20 cellular contexts compared by ENCODE assay signal in genomic region chr1:46187106-46187869, GRCh38. TPM values are rescaled to one million over a fixed set of nuclear protein-coding genes. Genes with fewer than 3 reads are reported as not detected.
DNase-seq lines count a peak whose midpoint lies in the region; ATAC-seq and TF ChIP-seq lines count a peak whose summit lies in the region.
"Had no signal": no experiment of that assay in that cellular context is flagged by ENCODE, and none has a peak within 500 bp of the region (broad histone marks: within the 10 kb centered on the region; RNA-seq: fewer than 3 reads in every experiment).

No MANE protein-coding gene starts in this region.

- H3K27ac Mint-ChIP-seq in activated CD8-positive, alpha-beta T cell treated with anti-CD3 and anti-CD28 coated beads, Interleukin-2, amount 10 ng/mL, durations not matched to agents 7 days and 5 days = no peak overlapping the region
- H3K27ac Mint-ChIP-seq: nephron progenitor cell had no signal

- H3K36me3 ChIP-seq in colonic mucosa (peaks cover under 1% of the 10 kb centered on the region), prostate gland (peaks cover 0 to 4% of the 10 kb centered on the region in 2 donors)

- H3K4me3 ChIP-seq in colonic mucosa = no peak overlapping the region
- no peak overlapping the region for H3K4me3 ChIP-seq in prostate gland
- H3K4me3 ChIP-seq: BLaER1 had no signal

- peak; percentile 98 for DNase-seq in DMS153 (lab: John Stamatoyannopoulos, UW)
- DNase-seq in NCI-H146 (lab: John Stamatoyannopoulos, UW) = peak; percentile 82
- DNase-seq in colonic mucosa = peak; percentile 86
- no peak for DNase-seq in prostate gland (ENCODE audit: low spot score)
- DNase-seq in cortex of kidney (lab: John Stamatoyannopoulos, UW) = no peak
- DNase-seq in mesenteric fat pad (ENCODE audit: low spot score) = no peak
- DNase-seq in activated CD8-positive, alpha-beta T cell treated with anti-CD3 and anti-CD28 coated beads, Interleukin-2, amount 10 ng/mL, durations not matched to agents 7 days and 5 days = no peak
- DNase-seq: activated CD8-positive, alpha-beta memory T cell treated with anti-CD3 and anti-CD28 coated beads, Interleukin-2, amount 50 U/mL, for 4 hours; effector memory CD4-positive, alpha-beta T cell; NCI-H1092 treated with DMSO at 0.1 percent for 48 hours; NCI-H524 treated with DMSO at 0.1 percent for 48 hours; nephron progenitor cell; stimulated activated CD4-positive, alpha-beta T cell treated with anti-CD3 and anti-CD28 coated beads, Interleukin-4, amount 100 ng/mL, for 24 hours; T-helper 17 cell had no signal

- H3K27me3 Mint-ChIP-seq in activated CD8-positive, alpha-beta T cell treated with anti-CD3 and anti-CD28 coated beads, Interleukin-2, amount 10 ng/mL, durations not matched to agents 7 days and 5 days (ENCODE audit: low read depth) = no peaks in the 10 kb centered on the region
- H3K27me3 Mint-ChIP-seq: activated naive CD4-positive, alpha-beta T cell treated with anti-CD3 and anti-CD28 coated beads, Interleukin-2, amount 50 U/mL, for 24 hours; T-helper 17 cell had no signal

- POLR2A ChIA-PET in activated CD8-positive, alpha-beta T cell treated with anti-CD3 and anti-CD28 coated beads, Interleukin-2, amount 10 ng/mL, durations not matched to agents 7 days and 5 days (lab: Charles Lee) = interaction anchor here (0.9 kb wide), 1 partner anchor 12 kb away, joined by 3 read pairs; no protein-coding TSS in a partner anchor

- peaks cover 17% of the 10 kb centered on the region for H3K4me1 Mint-ChIP-seq in activated CD8-positive, alpha-beta T cell treated with anti-CD3 and anti-CD28 coated beads, Interleukin-2, amount 10 ng/mL, durations not matched to agents 7 days and 5 days (ENCODE audit: low read depth)

- H3K9me3 Mint-ChIP-seq in activated CD8-positive, alpha-beta T cell treated with anti-CD3 and anti-CD28 coated beads, Interleukin-2, amount 10 ng/mL, durations not matched to agents 7 days and 5 days (ENCODE audit: insufficient read depth) = no peaks in the 10 kb centered on the region
- H3K9me3 Mint-ChIP-seq: activated naive CD4-positive, alpha-beta T cell treated with anti-CD3 and anti-CD28 coated beads, Interleukin-2, amount 50 U/mL, for 24 hours; nephron progenitor cell had no signal

- no peaks in the 10 kb centered on the region for H3K27me3 ChIP-seq in colonic mucosa
- H3K27me3 ChIP-seq in prostate gland (replicated peaks; ENCODE audit: insufficient read depth) = no peaks in the 10 kb centered on the region
- H3K27me3 ChIP-seq: BLaER1 had no signal

- no peaks in the 10 kb centered on the region for H3K36me3 Mint-ChIP-seq in activated CD8-positive, alpha-beta T cell treated with anti-CD3 and anti-CD28 coated beads, Interleukin-2, amount 10 ng/mL, durations not matched to agents 7 days and 5 days (ENCODE audit: low read depth)

- WGBS in prostate gland = 74% methylated on average over 8 of the region's 8 CpGs

- H3K9ac ChIP-seq in colonic mucosa (ENCODE audit: low read depth in 2 of 2, low read length in 2 of 2) = peak overlapping the region in 1 of 2 donors; percentile 80
- H3K9ac ChIP-seq: BLaER1 had no signal

- H3K4me1 ChIP-seq in colonic mucosa (peaks cover 19% of the 10 kb centered on the region), prostate gland (replicated peaks) (peaks cover 39% of the 10 kb centered on the region)

- peak overlapping the region; percentile 85 for H3K27ac ChIP-seq in colonic mucosa
- H3K27ac ChIP-seq in prostate gland = peak overlapping the region; percentile 83 to 84
- H3K27ac ChIP-seq: BLaER1 had no signal

- no peak for TF ChIP-seq CTCF in colonic mucosa (IDR thresholded peaks at IDR 0.05)
- no peak for TF ChIP-seq CTCF in prostate gland (IDR thresholded peaks at IDR 0.05)

- CTCF ChIA-PET in activated CD8-positive, alpha-beta T cell treated with anti-CD3 and anti-CD28 coated beads, Interleukin-2, amount 10 ng/mL, durations not matched to agents 7 days and 5 days (lab: Charles Lee) = interaction anchor here (0.8 kb wide), 1 partner anchor 36 kb away, joined by 6 read pairs; no protein-coding TSS in a partner anchor

- TF ChIP-seq POLR2A in prostate gland (IDR thresholded peaks at IDR 0.05) = no peak

- intact Hi-C loops in colonic mucosa (cut with DNase I) (no loop called here), prostate gland (cut with DNase I) (loop anchor here (10.0 kb wide), 1 partner anchor 302 kb away; no protein-coding TSS in a partner anchor)

- no peak for ATAC-seq in GM19351 (IDR thresholded peaks at IDR 0.05; ENCODE audit: unreplicated experiment)
- no peak for ATAC-seq in activated CD8-positive, alpha-beta T cell treated with anti-CD3 and anti-CD28 coated beads, Interleukin-2, amount 10 ng/mL, durations not matched to agents 7 days and 5 days
- ATAC-seq: T-helper 17 cell had no signal

- no peaks in the 10 kb centered on the region for H3K9me3 ChIP-seq in colonic mucosa
- H3K9me3 ChIP-seq in prostate gland = no peaks in the 10 kb centered on the region
- H3K9me3 ChIP-seq: BLaER1 had no signal

- H3K4me3 Mint-ChIP-seq in activated CD8-positive, alpha-beta T cell treated with anti-CD3 and anti-CD28 coated beads, Interleukin-2, amount 10 ng/mL, durations not matched to agents 7 days and 5 days = no peak overlapping the region
- H3K4me3 Mint-ChIP-seq: activated naive CD4-positive, alpha-beta T cell treated with anti-CD3 and anti-CD28 coated beads, Interleukin-2, amount 50 U/mL, for 24 hours; nephron progenitor cell; T-helper 17 cell had no signal

RNA-seq across cellular contexts. Expression of gene POMGNT1, which starts 10.9 kb away (rescaled TPM):
- total RNA-seq in colonic mucosa (10 to 100 TPM; 20.9 to 38.9 TPM), prostate gland (100 to 1,000 TPM; 106 to 120 TPM), mesenteric fat pad (53.1 TPM)
- 10 to 100 TPM; 25.2 to 28.4 TPM for total RNA-seq in activated CD8-positive, alpha-beta T cell treated with anti-CD3 and anti-CD28 coated beads, Interleukin-2, amount 10 ng/mL, durations not matched to agents 7 days and 5 days

RNA-seq across cellular contexts. Expression of gene P3R3URF, which starts 11.0 kb away (rescaled TPM):
- total RNA-seq in colonic mucosa (not detected), prostate gland (not detected), mesenteric fat pad (not detected)
- total RNA-seq in activated CD8-positive, alpha-beta T cell treated with anti-CD3 and anti-CD28 coated beads, Interleukin-2, amount 10 ng/mL, durations not matched to agents 7 days and 5 days = not detected
- total RNA-seq: bronchial epithelial cell, H1, lower leg skin, T-helper 17 cell had no signal

RNA-seq across cellular contexts. Expression of gene TSPAN1, which starts 12.4 kb away (rescaled TPM):
- total RNA-seq in colonic mucosa (1,000 to 10,000 TPM; 1,021 to 1,136 TPM), prostate gland (100 to 1,000 TPM in 1 of 2 donors, 10 to 100 TPM in 1; 77.2 to 322 TPM), mesenteric fat pad (1.2 TPM)
- not detected for total RNA-seq in activated CD8-positive, alpha-beta T cell treated with anti-CD3 and anti-CD28 coated beads, Interleukin-2, amount 10 ng/mL, durations not matched to agents 7 days and 5 days
- total RNA-seq: H1, T-helper 17 cell had no signal

RNA-seq across cellular contexts. Expression of gene LURAP1, which starts 15.8 kb away (rescaled TPM):
- total RNA-seq in colonic mucosa (1 to 10 TPM in 1 of 2 donors, under 1 TPM in 1; 0.80 to 1.1 TPM), prostate gland (10 to 100 TPM; 12.7 to 17.5 TPM), mesenteric fat pad (3.5 TPM)
- total RNA-seq in activated CD8-positive, alpha-beta T cell treated with anti-CD3 and anti-CD28 coated beads, Interleukin-2, amount 10 ng/mL, durations not matched to agents 7 days and 5 days = not detected
- total RNA-seq: T-helper 17 cell had no signal

RNA-seq across cellular contexts. Expression of gene PIK3R3, which starts 54.9 kb away (rescaled TPM):
- total RNA-seq in colonic mucosa = 1 to 10 TPM; 8.2 TPM
- 10 to 100 TPM in 1 of 2 donors, 1 to 10 TPM in 1; 9.1 to 26.5 TPM for total RNA-seq in prostate gland
- total RNA-seq in mesenteric fat pad = 72.6 TPM
- 1 to 10 TPM; 4.8 to 5.4 TPM for total RNA-seq in activated CD8-positive, alpha-beta T cell treated with anti-CD3 and anti-CD28 coated beads, Interleukin-2, amount 10 ng/mL, durations not matched to agents 7 days and 5 days

Comparison
In these comparisons a context has a peak if more than half of its experiments do, and no peak if none do; other contexts are left out.
1. DNase-seq: peak in DMS153 (single experiment), NCI-H146 (single experiment) and colonic mucosa (single experiment); none in prostate gland (single experiment), cortex of kidney (single experiment), mesenteric fat pad (single experiment) and activated CD8-positive, alpha-beta T cell treated with anti-CD3 and anti-CD28 coated beads, Interleukin-2, amount 10 ng/mL, durations not matched to agents 7 days and 5 days (single experiment).
2. RNA of gene TSPAN1, which starts 12.4 kb away (total RNA-seq): 1,021 to 1,136 TPM in colonic mucosa and 77.2 to 322 TPM in prostate gland; 1.2 TPM in mesenteric fat pad (single experiment) and not detected in activated CD8-positive, alpha-beta T cell treated with anti-CD3 and anti-CD28 coated beads, Interleukin-2, amount 10 ng/mL, durations not matched to agents 7 days and 5 days; every median in the first group is over 10 times any median in the second.